ENCODE assay signal across 22 cellular contexts in genomic region chr12:44223736-44224135, GRCh38.
"Had no signal": no experiment of that assay in that cellular context is flagged by ENCODE, and none has a peak within 500 bp of the region (broad histone marks: within the 10 kb centered on the region; RNA-seq: fewer than 3 reads in every experiment).

No MANE protein-coding gene starts in this region.

- H3K4me1 ChIP-seq: pancreas, right lobe of liver, transverse colon, upper lobe of right lung, uterus had no signal

- H3K9me3 ChIP-seq: gastrocnemius medialis, mucosa of descending colon, neutrophil, pancreas, right lobe of liver, transverse colon, upper lobe of right lung, uterus had no signal

- ATAC-seq: gastrocnemius medialis; left colon; mucosa of descending colon; natural killer cell treated with Interleukin-12 subunit alpha and Interleukin-12 subunit beta and Interleukin-15 and Interleukin-18, amount 100 ng/mL, for 72 hours; pancreas; right lobe of liver; stimulated activated naive B cell treated with anti-CD40 and anti-IgM and Interleukin-4, amounts not matched to agents 10 μg/mL and 1 μg/mL and 100 μg/mL, for 72 hours; upper lobe of right lung had no signal

- H3K4me3 ChIP-seq: gastrocnemius medialis, hepatocyte, mucosa of descending colon, pancreas, right lobe of liver, transverse colon, upper lobe of right lung, uterus had no signal

- H3K27me3 ChIP-seq: gastrocnemius medialis, hepatocyte, neutrophil, pancreas, right lobe of liver, transverse colon, upper lobe of right lung, uterus had no signal

- DNase-seq: cortex of kidney; effector CD4-positive, alpha-beta T cell; foreskin fibroblast; gastrocnemius medialis; head of caudate nucleus; kidney; left colon; mesenchymal stem cell; mucosa of descending colon; naive B cell; pancreas; retina; right lobe of liver; stimulated activated CD4-positive, alpha-beta T cell treated with anti-CD3 and anti-CD28 coated beads, Interleukin-15, amount 100 ng/mL, for 24 hours; stimulated activated CD4-positive, alpha-beta T cell treated with anti-CD3 and anti-CD28 coated beads, Interleukin-2, amount 100 ng/mL, for 48 hours; stimulated activated naive B cell treated with anti-CD40 and anti-IgM and Interleukin-4, amounts not matched to agents 10 μg/mL and 1 μg/mL and 100 μg/mL, for 72 hours; transverse colon; upper lobe of right lung; uterus had no signal

- H3K36me3 ChIP-seq: gastrocnemius medialis, neutrophil, pancreas, right lobe of liver, transverse colon, upper lobe of right lung, uterus had no signal

- H3K27ac ChIP-seq: gastrocnemius medialis, hepatocyte, neutrophil, pancreas, right lobe of liver, transverse colon, upper lobe of right lung, uterus had no signal
